Comparison of ENCODE assay signal across 8 cellular contexts in the genomic region with DNA sequence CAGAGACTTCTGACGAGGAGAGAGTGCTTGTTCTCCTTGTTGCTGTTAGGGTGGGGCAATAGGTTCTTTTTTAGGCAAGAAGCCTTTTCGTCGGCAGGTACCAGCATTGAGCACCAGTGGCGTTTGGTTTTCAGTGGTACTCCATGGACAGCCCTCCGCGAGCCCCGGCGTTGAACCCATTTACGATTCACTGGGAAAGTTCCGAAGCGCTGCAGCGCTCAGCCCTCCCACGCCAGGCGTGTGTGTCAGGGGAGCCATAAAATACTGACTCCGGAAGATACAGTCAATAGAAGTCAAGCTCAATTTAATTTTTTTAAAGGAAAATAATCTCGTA. TPM values are rescaled to one million over a fixed set of nuclear protein-coding genes. Genes with fewer than 3 reads are reported as not detected.
A peak's percentile ranks its signal among the peaks of the same experiment; 100 is the strongest.
DNase-seq lines count a peak whose midpoint lies in the region; ATAC-seq, FAIRE-seq and TF ChIP-seq lines count a peak whose summit lies in the region.

No MANE protein-coding gene starts in this region.

- peaks cover 4% of the 10 kb centered on the region for H3K4me1 Mint-ChIP-seq in memory B cell

- H3K9ac ChIP-seq in OCI-LY3 (ENCODE audit: low read length): peak overlapping the region; percentile 70

- peak overlapping the region; percentile 34; the same call in 1 of the 2 replicates for H3K27ac ChIP-seq in OCI-LY3 (ENCODE audit: low read length)

- DNase-seq in bronchial epithelial cell (ENCODE audit: low read depth): no peak
- DNase-seq in memory B cell (ENCODE audit: low spot score in 2 of 2): no peak
- peak; percentile 57 for DNase-seq in stimulated activated naive CD8-positive, alpha-beta T cell treated with anti-CD3 and anti-CD28 coated beads, Interleukin-15, Interleukin-2, amounts not matched to agents 100 U/mL and 50 U/mL, for 24 hours
- DNase-seq in RKO (ENCODE audit: low spot score): no peak
- no peak for DNase-seq in NCI-H510A treated with DMSO at 0.1 percent for 48 hours (lab: John Stamatoyannopoulos, UW)

- peak overlapping the region; percentile 81 for H2AFZ ChIP-seq in OCI-LY3 (ENCODE audit: low read depth, low read length)

- H4K20me1 ChIP-seq in OCI-LY3 (ENCODE audit: insufficient read depth, low read length): peaks cover 36% of the 10 kb centered on the region

- H3K9me3 ChIP-seq in OCI-LY3 (ENCODE audit: insufficient read depth, low read length): no peaks in the 10 kb centered on the region

- peaks cover 44% of the 10 kb centered on the region for H3K79me2 ChIP-seq in OCI-LY3 (ENCODE audit: low read length)

- no peaks in the 10 kb centered on the region for H3K9me3 Mint-ChIP-seq in memory B cell

- no peaks in the 10 kb centered on the region for H3K36me3 ChIP-seq in OCI-LY3 (replicated peaks; ENCODE audit: low read depth, low read length)
- H3K36me3 ChIP-seq in bronchial epithelial cell (ENCODE audit: control insufficient read depth, insufficient read depth, low read length): no peaks in the 10 kb centered on the region

- H3K4me2 ChIP-seq in OCI-LY3 (ENCODE audit: low read length): peak overlapping the region; percentile 78

- H3K27ac Mint-ChIP-seq in memory B cell: peak overlapping the region; percentile 96

- peaks cover 17% of the 10 kb centered on the region for H3K4me1 ChIP-seq in OCI-LY3 (ENCODE audit: low read length)

- peak overlapping the region; percentile 95 for H3K4me3 Mint-ChIP-seq in memory B cell

- H3K27me3 Mint-ChIP-seq in memory B cell: no peaks in the 10 kb centered on the region

- H3K36me3 Mint-ChIP-seq in memory B cell: peaks cover 5% of the 10 kb centered on the region

- peak; percentile 18 for ATAC-seq in GM19025 (IDR thresholded peaks at IDR 0.05; ENCODE audit: low read depth, unreplicated experiment)
- peak; percentile 34 for ATAC-seq in memory B cell (ENCODE audit: low read depth)
- ATAC-seq in stimulated activated naive CD8-positive, alpha-beta T cell treated with anti-CD3 and anti-CD28 coated beads, Interleukin-15, Interleukin-2, amounts not matched to agents 100 U/mL and 50 U/mL, for 24 hours: peak; percentile 15
- no peak for ATAC-seq in HG03175 (IDR thresholded peaks at IDR 0.05; ENCODE audit: unreplicated experiment)

- H3K4me3 ChIP-seq in OCI-LY3 (ENCODE audit: low read length): peak overlapping the region; percentile 88
- peak overlapping the region; percentile 96 for H3K4me3 ChIP-seq in bronchial epithelial cell (ENCODE audit: low read depth, low read length)

- TF ChIP-seq CTCF in OCI-LY3 (IDR thresholded peaks at IDR 0.05; ENCODE audit: low read depth, low read length) (no peak), bronchial epithelial cell (IDR thresholded peaks at IDR 0.05; ENCODE audit: insufficient read depth, low read length, severe bottlenecking) (no peak)

- FAIRE-seq in bronchial epithelial cell (lab: Jason Lieb, UNC): no peak

- H3K27me3 ChIP-seq in OCI-LY3 (ENCODE audit: low read depth, low read length): no peaks in the 10 kb centered on the region
- no peaks in the 10 kb centered on the region for H3K27me3 ChIP-seq in bronchial epithelial cell (ENCODE audit: control insufficient read depth, insufficient read depth, low read length)

RNA-seq across cellular contexts. Expression of a gene that starts 0.5 kb away (rescaled TPM):
- 16.6 and 27.4 TPM in 2 replicates for total RNA-seq in bronchial epithelial cell
